Comparison of ENCODE assay signal across 1 cellular context in genomic region chr9:70478963-70479641, GRCh38.
TF ChIP-seq lines count a peak whose summit lies in the region.

No MANE protein-coding gene starts in this region.

TF ChIP-seq in GM23338, 12 proteins besides CTCF, POLR2A, EP300 and RAD21 (continued from another document):
- TF ChIP-seq STAT1 (IDR thresholded peaks at IDR 0.05; ENCODE audit: unreplicated experiment), result no peak
- no peak for TF ChIP-seq POLR2AphosphoS5 (IDR thresholded peaks at IDR 0.05; ENCODE audit: low read depth)
- TF ChIP-seq EZH2phosphoT487 (IDR thresholded peaks at IDR 0.05; ENCODE audit: unreplicated experiment), result no peak
- TF ChIP-seq, protein P1, sequence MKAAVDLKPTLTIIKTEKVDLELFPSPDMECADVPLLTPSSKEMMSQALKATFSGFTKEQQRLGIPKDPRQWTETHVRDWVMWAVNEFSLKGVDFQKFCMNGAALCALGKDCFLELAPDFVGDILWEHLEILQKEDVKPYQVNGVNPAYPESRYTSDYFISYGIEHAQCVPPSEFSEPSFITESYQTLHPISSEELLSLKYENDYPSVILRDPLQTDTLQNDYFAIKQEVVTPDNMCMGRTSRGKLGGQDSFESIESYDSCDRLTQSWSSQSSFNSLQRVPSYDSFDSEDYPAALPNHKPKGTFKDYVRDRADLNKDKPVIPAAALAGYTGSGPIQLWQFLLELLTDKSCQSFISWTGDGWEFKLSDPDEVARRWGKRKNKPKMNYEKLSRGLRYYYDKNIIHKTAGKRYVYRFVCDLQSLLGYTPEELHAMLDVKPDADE (IDR thresholded peaks at IDR 0.05), result no peak
- no peak for TF ChIP-seq EZH2 (IDR thresholded peaks at IDR 0.05; ENCODE audit: low read depth, unreplicated experiment)
- no peak for TF ChIP-seq CREB1 (CRISPR knock-in tag; IDR thresholded peaks at IDR 0.05; ENCODE audit: low read depth)
- no peak for TF ChIP-seq REST (IDR thresholded peaks at IDR 0.05; ENCODE audit: unreplicated experiment)
- TF ChIP-seq ZNF331 (CRISPR knock-in tag; IDR thresholded peaks at IDR 0.05; ENCODE audit: low read depth), result no peak
- TF ChIP-seq JUNB (IDR thresholded peaks at IDR 0.05; ENCODE audit: unreplicated experiment), result no peak
- TF ChIP-seq ZNF114 (CRISPR knock-in tag; IDR thresholded peaks at IDR 0.05), result no peak
TF ChIP-seq in GM23338: peak in this region for 0.
